ENCODE assay signal across 1 cellular context in genomic region chr2:39094717-39095363, GRCh38.
TF ChIP-seq lines count a peak whose summit lies in the region.

No MANE protein-coding gene starts in this region.

TF ChIP-seq in HepG2, 621 proteins besides CTCF, POLR2A, EP300 and RAD21 (continued from another document):
- TF ChIP-seq HNF1A (IDR thresholded peaks at IDR 0.05; ENCODE audit: low read depth) (no peak), HNF1A (CRISPR knock-in tag; IDR thresholded peaks at IDR 0.05; ENCODE audit: borderline replicate concordance) (no peak), ZNF24 (IDR thresholded peaks at IDR 0.05) (no peak)
